In genomic region chr10:35259769-35260397, GRCh38 we compare ENCODE assay signal across 1 cellular context.
TF ChIP-seq lines count a peak whose summit lies in the region.

No MANE protein-coding gene starts in this region.

TF ChIP-seq in GM23338, 12 proteins besides CTCF, POLR2A, EP300 and RAD21 (continued from another document):
- TF ChIP-seq ETS1 (IDR thresholded peaks at IDR 0.05): no peak
- TF ChIP-seq POLR2AphosphoS5 (IDR thresholded peaks at IDR 0.05; ENCODE audit: low read depth): no peak
